17 cellular contexts compared by ENCODE assay signal in genomic region chr17:72771734-72772133, GRCh38.
A peak's percentile ranks its signal among the peaks of the same experiment; 100 is the strongest.
DNase-seq lines count a peak whose midpoint lies in the region; ATAC-seq, FAIRE-seq and TF ChIP-seq lines count a peak whose summit lies in the region.
"Had no signal": no experiment of that assay in that cellular context is flagged by ENCODE, and none has a peak within 500 bp of the region (broad histone marks: within the 10 kb centered on the region; RNA-seq: fewer than 3 reads in every experiment).

No MANE protein-coding gene starts in this region.

- no peak overlapping the region for H3K4me3 Mint-ChIP-seq in stimulated activated naive CD8-positive, alpha-beta T cell treated with anti-CD3 and anti-CD28 coated beads, Interleukin-15, amount 100 ng/mL, for 72 hours
- H3K4me3 Mint-ChIP-seq: CD8-positive, alpha-beta T cell had no signal

- H3K4me2 ChIP-seq in A549, result no peak overlapping the region
- peak overlapping the region; percentile 47 for H3K4me2 ChIP-seq in SU-DHL-6 (ENCODE audit: low read depth, low read length, poor library complexity, severe bottlenecking)
- H3K4me2 ChIP-seq: BLaER1 treated with 17β-estradiol and CSF1 and Interleukin-3, amounts not matched to agents 10 nM and 100 nM had no signal

- no peaks in the 10 kb centered on the region for H4K20me1 ChIP-seq in SU-DHL-6 (ENCODE audit: low read depth, low read length)
- H4K20me1 ChIP-seq: BLaER1 treated with 17β-estradiol and CSF1 and Interleukin-3, amounts not matched to agents 10 nM and 100 nM had no signal

- DNase-seq in A549 (ENCODE audit: low read depth in 1 of 2, low spot score in 1 of 2), result no peak
- peak; percentile 55 for DNase-seq in H7
- peak; percentile 31 for DNase-seq in iPS-NIHi11 (ENCODE audit: low spot score)
- DNase-seq in sciatic nerve (ENCODE audit: low spot score), result no peak
- DNase-seq in cardiac septum (ENCODE audit: low spot score), result no peak
- no peak for DNase-seq in stimulated activated naive CD8-positive, alpha-beta T cell treated with anti-CD3 and anti-CD28 coated beads, Interleukin-15, amount 100 ng/mL, for 72 hours
- DNase-seq: Calu3; CD8-positive, alpha-beta T cell; HCEC 1CT; NCI-H1092 treated with DMSO at 0.1 percent for 48 hours; NCI-H2081; NCI-H2227 treated with DMSO at 0.1 percent for 48 hours; NCI-H524; SJCRH30 had no signal

- TF ChIP-seq POLR2A in A549 (IDR thresholded peaks at IDR 0.05; ENCODE audit: low read length), result no peak

- no peak for FAIRE-seq in A549 (lab: Jason Lieb, UNC)
- FAIRE-seq: HTR-8/SVneo had no signal

- no peaks in the 10 kb centered on the region for H3K4me1 ChIP-seq in A549
- H3K4me1 ChIP-seq: SJCRH30 had no signal

- H3K36me3 ChIP-seq in H7 (replicated peaks; ENCODE audit: control insufficient read depth, insufficient read depth, low read length) (no peaks in the 10 kb centered on the region), SU-DHL-6 (ENCODE audit: low read length) (no peaks in the 10 kb centered on the region)
- H3K36me3 ChIP-seq: SJCRH30 had no signal

- H3K27ac Mint-ChIP-seq in stimulated activated naive CD8-positive, alpha-beta T cell treated with anti-CD3 and anti-CD28 coated beads, Interleukin-15, amount 100 ng/mL, for 72 hours, result no peak overlapping the region
- H3K27ac Mint-ChIP-seq: CD8-positive, alpha-beta T cell had no signal

- no peaks in the 10 kb centered on the region for H3K79me2 ChIP-seq in SU-DHL-6 (ENCODE audit: insufficient read depth, low read length)

- ATAC-seq in A549 (peak; percentile 52 to 69; a peak in 4 of 6 replicates), sciatic nerve (no peak)
- no peak for ATAC-seq in stimulated activated naive CD8-positive, alpha-beta T cell treated with anti-CD3 and anti-CD28 coated beads, Interleukin-15, amount 100 ng/mL, for 72 hours
- ATAC-seq: CD8-positive, alpha-beta T cell had no signal

- peak overlapping the region; percentile 34; the same call in 1 of the 2 replicates for H3K9ac ChIP-seq in SU-DHL-6 (ENCODE audit: low read length)
- H3K9ac ChIP-seq: BLaER1 treated with 17β-estradiol and CSF1 and Interleukin-3, amounts not matched to agents 10 nM and 100 nM had no signal

- intact Hi-C loops in sciatic nerve (cut with DNase I), result no loop called here
- intact Hi-C loops in cardiac septum (cut with DNase I), result no loop called here

- 0 out of 2 replicates have a peak, but pooled peaks cover 13% of the 10 kb centered on the region for H3F3A ChIP-seq in SU-DHL-6 (ENCODE audit: insufficient read depth)

- H2AFZ ChIP-seq in SU-DHL-6 (ENCODE audit: low read depth, low read length, severe bottlenecking), result no peak overlapping the region

- CTCF ChIA-PET in A549 (lab: Yijun Ruan, JAX), result interaction anchor here (0.6 to 0.7 kb wide), 2 partner anchors 13 kb away, joined by 3 read pairs; no protein-coding TSS in a partner anchor

- WGBS in A549 (ENCODE audit: missing lambda C conversion rate), result 91% methylated on average over 3 of the region's 3 CpGs

- H3K27me3 Mint-ChIP-seq in stimulated activated naive CD8-positive, alpha-beta T cell treated with anti-CD3 and anti-CD28 coated beads, Interleukin-15, amount 100 ng/mL, for 72 hours, result no peaks in the 10 kb centered on the region

- H3K9me3 ChIP-seq in A549 (no peaks in the 10 kb centered on the region), SU-DHL-6 (ENCODE audit: insufficient read depth, low read length) (no peaks in the 10 kb centered on the region)

- no peak for TF ChIP-seq CTCF in A549 (IDR thresholded peaks at IDR 0.05)
- no peak for TF ChIP-seq CTCF in SU-DHL-6 (IDR thresholded peaks at IDR 0.05; ENCODE audit: insufficient read depth, low read length, poor library complexity, severe bottlenecking)

- H3K9me3 Mint-ChIP-seq in stimulated activated naive CD8-positive, alpha-beta T cell treated with anti-CD3 and anti-CD28 coated beads, Interleukin-15, amount 100 ng/mL, for 72 hours, result peaks cover 8 to 11% of the 10 kb centered on the region in 2 donors
- H3K9me3 Mint-ChIP-seq: CD8-positive, alpha-beta T cell had no signal

- POLR2A ChIA-PET in A549 (lab: Yijun Ruan, JAX), result no interaction called here

- no peaks in the 10 kb centered on the region for H3K9me2 ChIP-seq in SU-DHL-6 (replicated peaks; ENCODE audit: insufficient read depth, low read length)

- no peaks in the 10 kb centered on the region for H3K4me1 Mint-ChIP-seq in stimulated activated naive CD8-positive, alpha-beta T cell treated with anti-CD3 and anti-CD28 coated beads, Interleukin-15, amount 100 ng/mL, for 72 hours

- H3K4me3 ChIP-seq in A549, result no peak overlapping the region
- H3K4me3 ChIP-seq in H7 (ENCODE audit: insufficient read depth, low read depth, low read length), result no peak overlapping the region
- H3K4me3 ChIP-seq in SU-DHL-6 (ENCODE audit: insufficient read depth, low read length, poor library complexity, severe bottlenecking), result no peak overlapping the region
- H3K4me3 ChIP-seq: BLaER1 treated with 17β-estradiol and CSF1 and Interleukin-3, amounts not matched to agents 10 nM and 100 nM; SJCRH30 had no signal

- TF ChIP-seq EP300 in A549 (IDR thresholded peaks at IDR 0.05), result no peak

- H3K27me3 ChIP-seq in H7 (ENCODE audit: control insufficient read depth, insufficient read depth, low read length), result no peaks in the 10 kb centered on the region
- H3K27me3 ChIP-seq in SU-DHL-6 (ENCODE audit: low read length), result no peaks in the 10 kb centered on the region
- H3K27me3 ChIP-seq: BLaER1 treated with 17β-estradiol and CSF1 and Interleukin-3, amounts not matched to agents 10 nM and 100 nM; SJCRH30 had no signal

- no peak for TF ChIP-seq RAD21 in A549 (conservative IDR thresholded peaks at IDR 0.05 in 1 of 2, IDR thresholded peaks at IDR 0.05 in 1 of 2)

- H3K27ac ChIP-seq in A549 (no peak overlapping the region), SU-DHL-6 (ENCODE audit: low read depth, low read length) (peak overlapping the region; percentile 87)
- H3K27ac ChIP-seq: BLaER1 treated with 17β-estradiol and CSF1 and Interleukin-3, amounts not matched to agents 10 nM and 100 nM; SJCRH30 had no signal

TF ChIP-seq in A549, 52 proteins besides CTCF, POLR2A, EP300 and RAD21:
- no peak for TF ChIP-seq KDM5A (IDR thresholded peaks at IDR 0.05)
- no peak for TF ChIP-seq EHMT2 (IDR thresholded peaks at IDR 0.05; ENCODE audit: low read depth)
- TF ChIP-seq USF2 (IDR thresholded peaks at IDR 0.05), result no peak
- TF ChIP-seq SREBF2 (IDR thresholded peaks at IDR 0.05), result no peak
- no peak for TF ChIP-seq TP53 (CRISPR knock-in tag; IDR thresholded peaks at IDR 0.05)
- TF ChIP-seq HDAC2 (IDR thresholded peaks at IDR 0.05), result no peak
- TF ChIP-seq MYC (IDR thresholded peaks at IDR 0.05; ENCODE audit: borderline replicate concordance, low read length), result no peak
- TF ChIP-seq NR3C1 (IDR thresholded peaks at IDR 0.05), result no peak
- no peak for TF ChIP-seq RARB (CRISPR knock-in tag; IDR thresholded peaks at IDR 0.05)
- TF ChIP-seq SMC3 (IDR thresholded peaks at IDR 0.05), result no peak
- TF ChIP-seq HOXA7 (CRISPR knock-in tag; IDR thresholded peaks at IDR 0.05), result no peak
- no peak for TF ChIP-seq HOXB13 (CRISPR knock-in tag; IDR thresholded peaks at IDR 0.05; ENCODE audit: low read depth)
- TF ChIP-seq CHD4 (IDR thresholded peaks at IDR 0.05; ENCODE audit: borderline replicate concordance), result no peak
- no peak for TF ChIP-seq EHF (CRISPR knock-in tag; IDR thresholded peaks at IDR 0.05)
- TF ChIP-seq ZSCAN20 (CRISPR knock-in tag; IDR thresholded peaks at IDR 0.05), result no peak

Comparison
In these comparisons a context has a peak if more than half of its experiments do, and no peak if none do; other contexts are left out.
1. ATAC-seq: peak in A549 (2 of 2); none in sciatic nerve (single experiment) and stimulated activated naive CD8-positive, alpha-beta T cell treated with anti-CD3 and anti-CD28 coated beads, Interleukin-15, amount 100 ng/mL, for 72 hours (single experiment).
2. DNase-seq: peak in H7 (single experiment) and iPS-NIHi11 (single experiment); none in A549 (0 of 2), sciatic nerve (single experiment), cardiac septum (single experiment) and stimulated activated naive CD8-positive, alpha-beta T cell treated with anti-CD3 and anti-CD28 coated beads, Interleukin-15, amount 100 ng/mL, for 72 hours (0 of 2).